In genomic region chr2:172560721-172561120, GRCh38 we compare ENCODE assay signal across 16 cellular contexts.
"Had no signal": no experiment of that assay in that cellular context is flagged by ENCODE, and none has a peak within 500 bp of the region (broad histone marks: within the 10 kb centered on the region; RNA-seq: fewer than 3 reads in every experiment).

No MANE protein-coding gene starts in this region.

- H3K27ac ChIP-seq: brain microvascular endothelial cell, ovary, right lobe of liver, stomach, WERI-Rb-1 had no signal

- DNase-seq: activated CD4-positive, alpha-beta T cell treated with anti-CD3 and anti-CD28 coated beads for 1 hour; activated gamma-delta T cell; activated naive CD8-positive, alpha-beta T cell treated with anti-CD3 and anti-CD28 coated beads for 36 hours; anterior cingulate cortex; brain microvascular endothelial cell; cortex of kidney; effector CD8-positive, alpha-beta T cell; immature natural killer cell; naive thymus-derived CD8-positive, alpha-beta T cell; ovary; right lobe of liver; small intestine; stimulated activated CD4-positive, alpha-beta T cell treated with anti-CD3 and anti-CD28 coated beads, Interleukin-4, amount 100 ng/mL, for 1 hour; stomach; WERI-Rb-1 had no signal

- H3K27me3 Mint-ChIP-seq: activated naive CD8-positive, alpha-beta T cell treated with anti-CD3 and anti-CD28 coated beads for 36 hours; naive thymus-derived CD8-positive, alpha-beta T cell; type B pancreatic cell had no signal

- H3K9me3 Mint-ChIP-seq: activated naive CD8-positive, alpha-beta T cell treated with anti-CD3 and anti-CD28 coated beads for 36 hours; immature natural killer cell; naive thymus-derived CD8-positive, alpha-beta T cell; type B pancreatic cell had no signal

- H3K27ac Mint-ChIP-seq: activated naive CD8-positive, alpha-beta T cell treated with anti-CD3 and anti-CD28 coated beads for 36 hours; immature natural killer cell; type B pancreatic cell had no signal

- H3K27me3 ChIP-seq: brain microvascular endothelial cell, ovary, right lobe of liver, stomach had no signal

- H3K36me3 ChIP-seq: ovary had no signal

- H3K4me3 Mint-ChIP-seq: activated naive CD8-positive, alpha-beta T cell treated with anti-CD3 and anti-CD28 coated beads for 36 hours; immature natural killer cell; type B pancreatic cell had no signal

- ATAC-seq: naive thymus-derived CD8-positive, alpha-beta T cell; right lobe of liver had no signal

- H3K4me3 ChIP-seq: ovary, right lobe of liver, stomach had no signal
